In the genomic region with DNA sequence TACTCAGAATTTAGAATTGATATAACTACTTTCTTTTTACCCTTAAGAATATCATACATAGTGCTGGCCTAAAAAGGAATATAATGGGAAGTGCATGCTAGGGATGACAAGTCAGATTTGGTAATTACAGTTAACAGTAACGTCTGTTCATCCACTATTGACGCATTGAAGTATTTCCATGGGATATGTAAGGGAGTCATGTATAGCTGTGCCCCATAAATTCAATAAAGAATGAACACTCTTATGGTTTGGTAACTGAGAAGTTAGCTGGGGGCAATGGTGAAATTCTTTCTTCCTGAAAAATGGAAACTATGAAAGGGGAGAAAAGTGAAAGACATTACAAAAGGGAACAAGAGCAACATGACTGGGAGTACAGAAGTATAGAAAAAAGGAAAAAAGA, we compare ENCODE assay signal across 23 cellular contexts. TPM values are rescaled to one million over a fixed set of nuclear protein-coding genes. Genes with fewer than 3 reads are reported as not detected.
"Had no signal": no experiment of that assay in that cellular context is flagged by ENCODE, and none has a peak within 500 bp of the region (broad histone marks: within the 10 kb centered on the region; RNA-seq: fewer than 3 reads in every experiment).

No MANE protein-coding gene starts in this region.

- H3K4me3 ChIP-seq: coronary artery, heart left ventricle, pancreas, psoas muscle, right atrium auricular region, stomach, transverse colon, uterus had no signal

- FAIRE-seq: bronchial epithelial cell, islet of Langerhans, pancreas had no signal

- H3K36me3 Mint-ChIP-seq: activated naive CD8-positive, alpha-beta T cell treated with anti-CD3 and anti-CD28 coated beads for 36 hours had no signal

- H3K4me1 ChIP-seq: pancreas, right atrium auricular region, uterus had no signal

- ATAC-seq: activated T-cell treated with anti-CD3 and anti-CD28 coated beads, Interleukin-2, amount 50 U/mL, for 4 hours; heart left ventricle; left ventricle myocardium superior; pancreas; psoas muscle had no signal

- H3K9me3 Mint-ChIP-seq: activated naive CD8-positive, alpha-beta T cell treated with anti-CD3 and anti-CD28 coated beads for 36 hours; activated T-cell treated with anti-CD3 and anti-CD28 coated beads, Interleukin-2, amount 50 U/mL, for 4 hours; activated T-helper 2 cell treated with anti-CD3 and anti-CD28 coated beads, Interferon-gamma antibody, Interleukin-2, Interleukin-4, amounts not matched to agents 10 μg/mL and 5 μg/mL and 100 μg/mL, durations not matched to agents 14 hours and 24 hours and 36 hours; nephron progenitor cell had no signal

- H3K36me3 ChIP-seq: heart left ventricle, pancreas, right atrium auricular region, stomach, transverse colon, uterus had no signal

- H3K9me3 ChIP-seq: pancreas, psoas muscle, right atrium auricular region, transverse colon, uterus had no signal

- H3K4me3 Mint-ChIP-seq: activated naive CD8-positive, alpha-beta T cell treated with anti-CD3 and anti-CD28 coated beads for 36 hours; activated T-cell treated with anti-CD3 and anti-CD28 coated beads, Interleukin-2, amount 50 U/mL, for 4 hours; nephron progenitor cell had no signal

- H3K27ac ChIP-seq: coronary artery, heart left ventricle, pancreas, psoas muscle, right atrium auricular region, transverse colon, uterus had no signal

- H3K27me3 ChIP-seq: pancreas, right atrium auricular region, uterus had no signal

- DNase-seq: activated CD4-positive, alpha-beta T cell treated with anti-CD3 and anti-CD28 coated beads for 4 hours; activated CD4-positive, alpha-beta T cell treated with anti-CD3 and anti-CD28 coated beads, Interleukin-2, amount 50 U/mL, for 48 hours; activated CD4-positive, CD25-positive, alpha-beta regulatory T cell; activated CD8-positive, alpha-beta memory T cell treated with anti-CD3 and anti-CD28 coated beads, Interleukin-2, amount 50 U/mL, for 48 hours; activated naive CD4-positive, alpha-beta T cell treated with Interleukin-2 at 50 U/mL for 16 hours; activated naive CD8-positive, alpha-beta T cell treated with anti-CD3 and anti-CD28 coated beads for 36 hours; activated T-cell treated with anti-CD3 and anti-CD28 coated beads, Interleukin-2, amount 50 U/mL, for 4 hours; amniotic stem cell; heart left ventricle; left ventricle myocardium superior; mammary epithelial cell; midbrain; nephron progenitor cell; pancreas; psoas muscle; stomach; transverse colon; uterus had no signal

- H3K27ac Mint-ChIP-seq: activated naive CD8-positive, alpha-beta T cell treated with anti-CD3 and anti-CD28 coated beads for 36 hours; activated T-helper 2 cell treated with anti-CD3 and anti-CD28 coated beads, Interferon-gamma antibody, Interleukin-2, Interleukin-4, amounts not matched to agents 10 μg/mL and 5 μg/mL and 100 μg/mL, durations not matched to agents 14 hours and 24 hours and 36 hours; nephron progenitor cell had no signal

RNA-seq across cellular contexts. Expression of gene COL19A1, which starts 2.6 kb away (rescaled TPM):
- total RNA-seq: bronchial epithelial cell had no signal
- polyA plus RNA-seq: mammary epithelial cell had no signal
